ENCODE assay signal across 20 cellular contexts in genomic region chr1:49048188-49048587, GRCh38.
DNase-seq lines count a peak whose midpoint lies in the region; TF ChIP-seq lines count a peak whose summit lies in the region.
"Had no signal": no experiment of that assay in that cellular context is flagged by ENCODE, and none has a peak within 500 bp of the region (broad histone marks: within the 10 kb centered on the region; RNA-seq: fewer than 3 reads in every experiment).

No MANE protein-coding gene starts in this region.

- no peaks in the 10 kb centered on the region for H3K9me3 ChIP-seq in BE2C
- H3K9me3 ChIP-seq: A549, HAP-1, Peyer's patch had no signal

- H3K4me1 ChIP-seq in BE2C: peaks cover 58% of the 10 kb centered on the region
- H3K4me1 ChIP-seq: A549, HAP-1, Peyer's patch had no signal

- no peaks in the 10 kb centered on the region for H3K27me3 ChIP-seq in BE2C
- H3K27me3 ChIP-seq: Peyer's patch had no signal

- no peaks in the 10 kb centered on the region for H3K36me3 ChIP-seq in BE2C
- H3K36me3 ChIP-seq: HAP-1, Peyer's patch had no signal

- DNase-seq in BE2C: peak; percentile 80
- DNase-seq in NCI-H1694 (lab: John Stamatoyannopoulos, UW): peak; percentile 78
- DNase-seq in NCI-H82 treated with DMSO at 0.1 percent for 48 hours (lab: John Stamatoyannopoulos, UW; ENCODE audit: unreplicated experiment): peak; percentile 92
- DNase-seq in left kidney (ENCODE audit: low read depth, low spot score): peak; percentile 46
- DNase-seq in activated naive CD4-positive, alpha-beta T cell treated with Interleukin-2 at 50 U/mL for 16 hours: no peak
- no peak for DNase-seq in activated CD4-positive, alpha-beta T cell treated with anti-CD3 and anti-CD28 coated beads for 4 hours
- no peak for DNase-seq in activated CD4-positive, alpha-beta T cell treated with anti-CD3 and anti-CD28 coated beads for 1 hour
- DNase-seq: C1 segment of cervical spinal cord; CD8-positive, alpha-beta memory T cell; DND-41; GM23248; KG1; NCI-H1105 treated with DMSO at 0.1 percent for 48 hours; NCI-H187; NCI-H510A; Peyer's patch; T-helper 1 cell had no signal

- no peak for TF ChIP-seq CTCF in BE2C (IDR thresholded peaks at IDR 0.05; ENCODE audit: low read depth, low read length)

- no peak overlapping the region; the same call in 1 of the 2 replicates for H3K4me3 ChIP-seq in BE2C (ENCODE audit: low read depth, low read length)
- H3K4me3 ChIP-seq: A549, GM23248, HAP-1, Peyer's patch, SK-N-MC had no signal

Comparison
In these comparisons a context has a peak if more than half of its experiments do, and no peak if none do; other contexts are left out.
1. DNase-seq: peak in BE2C (single experiment), NCI-H1694 (single experiment), NCI-H82 treated with DMSO at 0.1 percent for 48 hours (single experiment) and left kidney (single experiment); none in activated naive CD4-positive, alpha-beta T cell treated with Interleukin-2 at 50 U/mL for 16 hours (single experiment), activated CD4-positive, alpha-beta T cell treated with anti-CD3 and anti-CD28 coated beads for 4 hours (0 of 2) and activated CD4-positive, alpha-beta T cell treated with anti-CD3 and anti-CD28 coated beads for 1 hour (single experiment).